In genomic region chr22:30025187-30025586, GRCh38 we compare ENCODE assay signal across 22 cellular contexts. TPM values are rescaled to one million over a fixed set of nuclear protein-coding genes. Genes with fewer than 3 reads are reported as not detected.
"Had no signal": no experiment of that assay in that cellular context is flagged by ENCODE, and none has a peak within 500 bp of the region (broad histone marks: within the 10 kb centered on the region; RNA-seq: fewer than 3 reads in every experiment).

No MANE protein-coding gene starts in this region.

- DNase-seq: activated CD4-positive, alpha-beta T cell treated with anti-CD3 and anti-CD28 coated beads for 4 hours; activated CD8-positive, alpha-beta memory T cell treated with anti-CD3 and anti-CD28 coated beads, Interleukin-2, amount 50 U/mL, for 48 hours; activated gamma-delta T cell; activated T-cell treated with anti-CD3 and anti-CD28 coated beads, Interleukin-2, amount 50 U/mL, for 72 hours; amniotic stem cell; effector CD8-positive, alpha-beta T cell; gastrocnemius medialis; heart right ventricle; left colon; mesenchymal stem cell; posterior cingulate gyrus; stimulated activated CD4-positive, alpha-beta T cell treated with anti-CD3 and anti-CD28 coated beads, Interleukin-15, amount 100 ng/mL, for 24 hours; stimulated activated CD4-positive, alpha-beta T cell treated with anti-CD3 and anti-CD28 coated beads, Interleukin-4, amount 100 ng/mL, for 1 hour; stimulated activated naive CD4-positive, alpha-beta T cell treated with Interleukin-2 at 50 U/mL for 16 hours had no signal

- H3K27ac Mint-ChIP-seq: activated naive CD8-positive, alpha-beta T cell; brain; natural killer cell treated with Interleukin-12 subunit alpha and Interleukin-12 subunit beta and Interleukin-15 and Interleukin-18, amount 100 ng/mL, for 72 hours; T-helper 1 cell treated with Interleukin-12 subunit alpha and Interleukin-12 subunit beta and Interleukin-4 antibody, amounts not matched to agents 30 μg/mL and 1 μg/mL, for 36 hours had no signal

- H3K27ac ChIP-seq: gastrocnemius medialis, heart right ventricle, right atrium auricular region had no signal

- H3K9me3 Mint-ChIP-seq: activated T-cell treated with anti-CD3 and anti-CD28 coated beads, Interleukin-2, amount 50 U/mL, for 72 hours; brain; central memory CD8-positive, alpha-beta T cell; natural killer cell treated with Interleukin-12 subunit alpha and Interleukin-12 subunit beta and Interleukin-15 and Interleukin-18, amount 100 ng/mL, for 72 hours; T-helper 1 cell treated with Interleukin-12 subunit alpha and Interleukin-12 subunit beta and Interleukin-4 antibody, amounts not matched to agents 30 μg/mL and 1 μg/mL, for 36 hours had no signal

- H3K4me3 Mint-ChIP-seq: activated naive CD8-positive, alpha-beta T cell; activated T-cell treated with anti-CD3 and anti-CD28 coated beads, Interleukin-2, amount 50 U/mL, for 72 hours; brain; central memory CD8-positive, alpha-beta T cell; natural killer cell treated with Interleukin-12 subunit alpha and Interleukin-12 subunit beta and Interleukin-15 and Interleukin-18, amount 100 ng/mL, for 72 hours; T-helper 1 cell treated with Interleukin-12 subunit alpha and Interleukin-12 subunit beta and Interleukin-4 antibody, amounts not matched to agents 30 μg/mL and 1 μg/mL, for 36 hours had no signal

- H3K4me3 ChIP-seq: gastrocnemius medialis, heart right ventricle, right atrium auricular region, skin epidermis had no signal

- H3K27me3 ChIP-seq: gastrocnemius medialis, heart right ventricle, right atrium auricular region had no signal

- ATAC-seq: activated T-cell treated with anti-CD3 and anti-CD28 coated beads, Interleukin-2, amount 50 U/mL, for 72 hours; gastrocnemius medialis; left colon; natural killer cell treated with Interleukin-12 subunit alpha and Interleukin-12 subunit beta and Interleukin-15 and Interleukin-18, amount 100 ng/mL, for 72 hours had no signal

- H3K9me3 ChIP-seq: gastrocnemius medialis, heart right ventricle, right atrium auricular region had no signal

- H3K27me3 Mint-ChIP-seq: activated naive CD8-positive, alpha-beta T cell; brain; central memory CD8-positive, alpha-beta T cell; natural killer cell treated with Interleukin-12 subunit alpha and Interleukin-12 subunit beta and Interleukin-15 and Interleukin-18, amount 100 ng/mL, for 72 hours had no signal

RNA-seq across cellular contexts. Expression of gene HORMAD2, which starts 55.1 kb away (rescaled TPM):
- total RNA-seq: endothelial cell of umbilical vein; gastrocnemius medialis; heart right ventricle; left colon; natural killer cell treated with Interleukin-12 subunit alpha and Interleukin-12 subunit beta and Interleukin-15 and Interleukin-18, amount 100 ng/mL, for 72 hours; right atrium auricular region had no signal
- polyA plus RNA-seq: endothelial cell of umbilical vein, heart right ventricle had no signal
